8 cellular contexts compared by ENCODE assay signal in the genomic region with DNA sequence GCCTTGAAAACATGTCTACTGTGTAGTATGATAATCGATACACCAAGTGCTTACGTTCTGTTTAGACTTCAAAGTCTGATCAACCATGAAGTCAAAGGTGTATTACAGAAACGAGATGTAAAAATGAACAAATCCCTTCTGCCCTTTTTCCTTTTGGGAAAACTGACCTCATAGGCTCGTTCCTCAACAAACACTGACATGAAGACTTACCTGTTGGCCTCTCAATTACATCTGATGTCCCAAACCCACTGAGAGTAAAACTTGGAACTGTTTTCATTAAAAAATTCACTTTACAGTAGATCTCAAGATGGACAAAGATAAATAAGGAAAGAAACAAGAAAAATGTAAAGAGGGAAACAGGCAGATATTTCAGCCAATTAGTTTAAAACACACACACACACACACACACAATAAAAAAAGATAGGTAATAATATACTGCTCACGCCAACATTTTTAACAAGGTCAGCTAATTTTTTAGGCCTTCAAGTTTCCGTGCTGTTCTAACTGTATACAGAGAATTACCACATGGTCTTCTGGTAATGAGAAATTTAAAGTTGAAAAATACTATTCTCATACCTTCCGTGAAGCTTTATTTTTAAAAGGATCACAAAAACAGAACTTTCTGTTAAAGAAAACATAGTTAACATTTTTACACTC. TPM values are rescaled to one million over a fixed set of nuclear protein-coding genes. Genes with fewer than 3 reads are reported as not detected.
DNase-seq lines count a peak whose midpoint lies in the region; ATAC-seq, FAIRE-seq and TF ChIP-seq lines count a peak whose summit lies in the region.

No MANE protein-coding gene starts in this region.

- intact Hi-C loops in spleen (cut with DNase I; ENCODE audit: low total_unique reads) = loop anchor here (5.0 kb wide), 1 partner anchor 41 kb away; no protein-coding TSS in a partner anchor

- H3K4me3 Mint-ChIP-seq in activated T-cell treated with anti-CD3 and anti-CD28 coated beads, Interleukin-2, amount 50 U/mL, for 72 hours = peak overlapping the region; percentile 80 to 85
- H3K4me3 Mint-ChIP-seq in T-cell = peak overlapping the region; percentile 60 to 88 (median 84)

- H3K4me3 ChIP-seq in fibroblast of villous mesenchyme (ENCODE audit: low read depth, low read length) (peak overlapping the region; percentile 93), spleen (peak overlapping the region in 5 of 8 donors; percentile 67 to 92 (median 80))

- TF ChIP-seq CTCF in fibroblast of villous mesenchyme (IDR thresholded peaks at IDR 0.05; ENCODE audit: insufficient read depth, low read depth, low read length) (no peak), spleen (IDR thresholded peaks at IDR 0.05 in 8 of 11, conservative IDR thresholded peaks at IDR 0.05 in 3 of 11) (no peak)

- peak overlapping the region in 4 of 8 donors; percentile 39 to 98 (median 96) for H3K27ac ChIP-seq in spleen

- CTCF ChIA-PET in T-cell (lab: Charles Lee) = interaction anchor here (0.7 to 2.0 kb wide), 5 partner anchors 29 to 41 kb away, joined by 3 to 10 read pairs (median 4); a partner anchor contains a TSS

- no peaks in the 10 kb centered on the region for H3K27me3 Mint-ChIP-seq in activated T-cell treated with anti-CD3 and anti-CD28 coated beads, Interleukin-2, amount 50 U/mL, for 72 hours (ENCODE audit: low read depth)
- no peaks in the 10 kb centered on the region for H3K27me3 Mint-ChIP-seq in T-cell

- ATAC-seq in activated T-cell treated with anti-CD3 and anti-CD28 coated beads, Interleukin-2, amount 50 U/mL, for 72 hours (replicated peaks in 1 of 2) = no peak
- ATAC-seq in T-cell (replicated peaks in 1 of 4) = no peak
- ATAC-seq in GM21717 (IDR thresholded peaks at IDR 0.05; ENCODE audit: unreplicated experiment) = no peak

- H3K27me3 ChIP-seq in spleen (replicated peaks in 1 of 7) = no peaks in the 10 kb centered on the region

- FAIRE-seq in HTR-8/SVneo (lab: Jason Lieb, UNC) = no peak

- POLR2A ChIA-PET in T-cell (lab: Charles Lee) = interaction anchor here (0.6 to 1.2 kb wide), 4 partner anchors 31 to 1976 kb away, joined by 3 to 7 read pairs (median 4); no protein-coding TSS in a partner anchor

- WGBS in spleen, 5 donors = 57 to 70% (median 67%) methylated on average over 7 of the region's 7 CpGs

- no peak for DNase-seq in activated T-cell treated with anti-CD3 and anti-CD28 coated beads, Interleukin-2, amount 50 U/mL, for 72 hours
- no peak for DNase-seq in activated T-cell treated with anti-CD3 and anti-CD28 coated beads, Interleukin-2, amount 50 U/mL, for 48 hours
- DNase-seq in T-cell (no peak), fibroblast of villous mesenchyme (ENCODE audit: low read depth) (no peak), spleen (no peak), globus pallidus (ENCODE audit: low spot score) (no peak), HTR-8/SVneo (ENCODE audit: insufficient read length, low spot score) (no peak)

- H3K36me3 ChIP-seq in spleen = peaks cover 2 to 49% (median 20%) of the 10 kb centered on the region in 6 donors

- H3K9me3 Mint-ChIP-seq in activated T-cell treated with anti-CD3 and anti-CD28 coated beads, Interleukin-2, amount 50 U/mL, for 72 hours = peaks cover 0 to 2% of the 10 kb centered on the region in 2 donors
- H3K9me3 Mint-ChIP-seq in T-cell = no peaks in the 10 kb centered on the region

- H3K4me1 ChIP-seq in spleen = peaks cover 14 to 52% (median 43%) of the 10 kb centered on the region in 6 donors

- H3K27ac Mint-ChIP-seq in activated T-cell treated with anti-CD3 and anti-CD28 coated beads, Interleukin-2, amount 50 U/mL, for 72 hours = peak overlapping the region; percentile 95
- H3K27ac Mint-ChIP-seq in T-cell = peak overlapping the region; percentile 62 to 79

- H3K9me3 ChIP-seq in spleen = no peaks in the 10 kb centered on the region

- H3K36me3 Mint-ChIP-seq in activated T-cell treated with anti-CD3 and anti-CD28 coated beads, Interleukin-2, amount 50 U/mL, for 72 hours (ENCODE audit: insufficient read depth in 2 of 2) = peaks cover 18 to 36% of the 10 kb centered on the region in 2 donors
- H3K36me3 Mint-ChIP-seq in T-cell = peaks cover 38% of the 10 kb centered on the region

- peaks cover 46% of the 10 kb centered on the region for H3K4me1 Mint-ChIP-seq in activated T-cell treated with anti-CD3 and anti-CD28 coated beads, Interleukin-2, amount 50 U/mL, for 72 hours (ENCODE audit: low read depth)
- peaks cover 42 to 46% (median 43%) of the 10 kb centered on the region in 3 donors for H3K4me1 Mint-ChIP-seq in T-cell

- no peak for TF ChIP-seq POLR2A in spleen (IDR thresholded peaks at IDR 0.05)

RNA-seq across cellular contexts. Expression of a gene that starts 2.1 kb away (rescaled TPM):
- 100 to 1,000 TPM; 353 to 399 TPM for total RNA-seq in activated T-cell treated with anti-CD3 and anti-CD28 coated beads, Interleukin-2, amount 50 U/mL, for 72 hours
- total RNA-seq in T-cell (100 to 1,000 TPM; 206 to 254 (median 239) TPM), fibroblast of villous mesenchyme (177 and 255 TPM in 2 replicates), spleen (100 to 1,000 TPM; 101 to 193 (median 152) TPM)
- 100 to 1,000 TPM; 248 to 276 (median 250) TPM for polyA plus RNA-seq in spleen

RNA-seq across cellular contexts. Expression of a gene that starts 33.4 kb away (rescaled TPM):
- 10 to 100 TPM; 44.8 to 45.2 TPM for total RNA-seq in activated T-cell treated with anti-CD3 and anti-CD28 coated beads, Interleukin-2, amount 50 U/mL, for 72 hours
- total RNA-seq in T-cell (10 to 100 TPM; 70.2 to 86.3 (median 75.2) TPM), fibroblast of villous mesenchyme (48.6 and 75.6 TPM in 2 replicates), spleen (10 to 100 TPM; 46.5 to 98.0 (median 60.5) TPM)
- 10 to 100 TPM in 1 of 3 donors, 1 to 10 TPM in 2; 7.2 to 10.7 (median 9.1) TPM for polyA plus RNA-seq in spleen
